ENCODE assay signal across 22 cellular contexts in the genomic region with DNA sequence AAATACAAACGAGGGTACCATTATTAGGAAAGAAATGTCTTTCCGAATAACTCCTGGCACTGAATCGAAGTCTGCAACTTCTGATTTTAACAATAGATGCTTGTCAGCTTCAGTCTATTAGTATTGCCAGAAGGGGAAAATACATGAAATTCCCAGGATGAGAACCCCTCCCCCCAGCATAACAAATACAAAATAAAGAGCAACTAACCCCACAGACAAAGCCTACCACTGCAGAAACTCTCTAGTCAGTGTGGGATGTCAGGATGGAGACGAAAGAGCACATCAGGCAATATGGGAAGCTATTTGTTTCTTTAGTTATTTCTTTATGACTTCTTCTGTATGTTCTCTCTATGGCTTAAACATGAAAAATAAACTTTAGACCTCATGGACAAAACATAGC.
A peak's percentile ranks its signal among the peaks of the same experiment; 100 is the strongest.
DNase-seq lines count a peak whose midpoint lies in the region; ATAC-seq, FAIRE-seq and TF ChIP-seq lines count a peak whose summit lies in the region.
"Had no signal": no experiment of that assay in that cellular context is flagged by ENCODE, and none has a peak within 500 bp of the region (broad histone marks: within the 10 kb centered on the region; RNA-seq: fewer than 3 reads in every experiment).

No MANE protein-coding gene starts in this region.

- no peak overlapping the region for H3K4me3 ChIP-seq in astrocyte (ENCODE audit: insufficient read depth, low read depth, low read length)
- H3K4me3 ChIP-seq: BLaER1 treated with 17β-estradiol and CSF1 and Interleukin-3, amounts not matched to agents 10 nM and 100 nM had no signal

- no peak overlapping the region for H3K4me2 ChIP-seq in astrocyte (ENCODE audit: low read length)
- H3K4me2 ChIP-seq: BLaER1 treated with 17β-estradiol and CSF1 and Interleukin-3, amounts not matched to agents 10 nM and 100 nM had no signal

- H3K36me3 ChIP-seq in astrocyte (ENCODE audit: insufficient read depth, low read length): no peaks in the 10 kb centered on the region
- H3K36me3 ChIP-seq: BLaER1 treated with 17β-estradiol and CSF1 and Interleukin-3, amounts not matched to agents 10 nM and 100 nM had no signal

- H3K36me3 Mint-ChIP-seq in astrocyte (ENCODE audit: low read depth, unreplicated experiment): no peaks in the 10 kb centered on the region
- H3K36me3 Mint-ChIP-seq: CD4-positive, alpha-beta memory T cell had no signal

- no peak overlapping the region for H3K27ac ChIP-seq in astrocyte (ENCODE audit: low read depth, low read length)
- H3K27ac ChIP-seq: 22Rv1; BLaER1 treated with 17β-estradiol and CSF1 and Interleukin-3, amounts not matched to agents 10 nM and 100 nM had no signal

- no peaks in the 10 kb centered on the region for H3K27me3 Mint-ChIP-seq in astrocyte (ENCODE audit: low read depth, unreplicated experiment)
- H3K27me3 Mint-ChIP-seq: CD4-positive, alpha-beta memory T cell had no signal

- no peaks in the 10 kb centered on the region for H3K79me2 ChIP-seq in astrocyte (ENCODE audit: insufficient read depth, low read length)

- no peak for TF ChIP-seq CTCF in astrocyte (IDR thresholded peaks at IDR 0.05; ENCODE audit: insufficient read depth, low read depth, low read length)

- H2AFZ ChIP-seq in astrocyte (ENCODE audit: low read depth, low read length): peak overlapping the region; percentile 54

- H3K9me3 ChIP-seq in astrocyte (ENCODE audit: insufficient read depth, low read depth, low read length): no peaks in the 10 kb centered on the region
- H3K9me3 ChIP-seq: BLaER1 treated with 17β-estradiol and CSF1 and Interleukin-3, amounts not matched to agents 10 nM and 100 nM; Caco-2 had no signal

- H3K4me3 Mint-ChIP-seq in astrocyte (ENCODE audit: unreplicated experiment): no peak overlapping the region
- H3K4me3 Mint-ChIP-seq: CD4-positive, alpha-beta memory T cell had no signal

- H4K20me1 ChIP-seq in astrocyte (ENCODE audit: insufficient read depth, low read length): no peaks in the 10 kb centered on the region
- H4K20me1 ChIP-seq: BLaER1 treated with 17β-estradiol and CSF1 and Interleukin-3, amounts not matched to agents 10 nM and 100 nM had no signal

- no peak overlapping the region for H3K27ac Mint-ChIP-seq in astrocyte (ENCODE audit: unreplicated experiment)
- H3K27ac Mint-ChIP-seq: CD4-positive, alpha-beta memory T cell had no signal

- no peak for FAIRE-seq in astrocyte (lab: Jason Lieb, UNC)
- FAIRE-seq: G401.6, H1 had no signal

- no peaks in the 10 kb centered on the region for H3K27me3 ChIP-seq in astrocyte (ENCODE audit: insufficient read depth, low read length)
- H3K27me3 ChIP-seq: BLaER1 treated with 17β-estradiol and CSF1 and Interleukin-3, amounts not matched to agents 10 nM and 100 nM had no signal

- intact Hi-C loops in Right ventricle myocardium superior (cut with DNase I): no loop called here
- intact Hi-C loops in cardiac septum (cut with DNase I): no loop called here
- intact Hi-C loops in sciatic nerve (cut with DNase I): no loop called here

- H3K4me1 Mint-ChIP-seq in astrocyte (ENCODE audit: low read depth, unreplicated experiment): no peaks in the 10 kb centered on the region
- H3K4me1 Mint-ChIP-seq: CD4-positive, alpha-beta memory T cell had no signal

- ATAC-seq in Right ventricle myocardium superior (ENCODE audit: poor library complexity) (peak; percentile 11), sciatic nerve (peak; percentile 15), GM19397 (IDR thresholded peaks at IDR 0.05; ENCODE audit: unreplicated experiment) (no peak)
- ATAC-seq: HCT116 had no signal

- DNase-seq in Right ventricle myocardium superior (no peak), cardiac septum (ENCODE audit: low spot score) (no peak), astrocyte (ENCODE audit: low read depth) (no peak), midbrain (lab: John Stamatoyannopoulos, UW) (peak; percentile 54), sciatic nerve (ENCODE audit: low spot score) (no peak), HK-2 (ENCODE audit: unreplicated experiment) (no peak)
- DNase-seq in stimulated activated CD4-positive, alpha-beta T cell treated with anti-CD3 and anti-CD28 coated beads, Interleukin-4, amount 100 ng/mL, for 4 hours: no peak
- DNase-seq: Caco-2; CD4-positive, alpha-beta memory T cell; Kasumi-1; NCI-H1417; NCI-H187; NCI-H446; NCI-H526; OCI-M1; SHP77 treated with DMSO at 0.1 percent for 48 hours had no signal

- H3K9me3 Mint-ChIP-seq in astrocyte (ENCODE audit: unreplicated experiment): no peaks in the 10 kb centered on the region

- no peaks in the 10 kb centered on the region for H3K4me1 ChIP-seq in astrocyte (ENCODE audit: insufficient read depth, low read length)
- H3K4me1 ChIP-seq: BLaER1 treated with 17β-estradiol and CSF1 and Interleukin-3, amounts not matched to agents 10 nM and 100 nM; Caco-2 had no signal

- no peak overlapping the region for H3K9ac ChIP-seq in astrocyte (ENCODE audit: low read length)
- H3K9ac ChIP-seq: BLaER1 treated with 17β-estradiol and CSF1 and Interleukin-3, amounts not matched to agents 10 nM and 100 nM had no signal
